8 cellular contexts compared by ENCODE assay signal in the genomic region with DNA sequence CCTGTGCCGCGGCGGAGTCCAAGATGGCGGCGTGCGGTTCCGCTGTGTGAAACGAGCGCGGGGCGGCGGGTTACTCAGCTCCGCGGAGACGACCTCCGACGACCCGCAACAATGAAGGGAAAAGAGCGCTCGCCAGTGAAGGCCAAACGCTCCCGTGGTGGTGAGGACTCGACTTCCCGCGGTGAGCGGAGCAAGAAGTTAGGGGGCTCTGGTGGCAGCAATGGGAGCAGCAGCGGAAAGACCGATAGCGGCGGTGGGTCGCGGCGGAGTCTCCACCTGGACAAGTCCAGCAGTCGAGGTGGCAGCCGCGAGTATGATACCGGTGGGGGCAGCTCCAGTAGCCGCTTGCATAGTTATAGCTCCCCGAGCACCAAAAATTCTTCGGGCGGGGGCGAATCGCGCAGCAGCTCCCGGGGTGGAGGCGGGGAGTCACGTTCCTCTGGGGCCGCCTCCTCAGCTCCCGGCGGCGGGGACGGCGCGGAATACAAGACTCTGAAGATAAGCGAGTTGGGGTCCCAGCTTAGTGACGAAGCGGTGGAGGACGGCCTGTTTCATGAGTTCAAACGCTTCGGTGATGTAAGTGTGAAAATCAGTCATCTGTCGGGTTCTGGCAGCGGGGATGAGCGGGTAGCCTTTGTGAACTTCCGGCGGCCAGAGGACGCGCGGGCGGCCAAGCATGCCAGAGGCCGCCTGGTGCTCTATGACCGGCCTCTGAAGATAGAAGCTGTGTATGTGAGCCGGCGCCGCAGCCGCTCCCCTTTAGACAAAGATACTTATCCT. TPM values are rescaled to one million over a fixed set of nuclear protein-coding genes. Genes with fewer than 3 reads are reported as not detected.
A peak's percentile ranks its signal among the peaks of the same experiment; 100 is the strongest.
DNase-seq lines count a peak whose midpoint lies in the region; ATAC-seq and TF ChIP-seq lines count a peak whose summit lies in the region.

No MANE protein-coding gene starts in this region.

- H3K4me1 ChIP-seq in iPS-20b (ENCODE audit: insufficient read depth, low read length) = peaks cover 29% of the 10 kb centered on the region

- no peaks in the 10 kb centered on the region for H3K9me3 ChIP-seq in iPS-20b (ENCODE audit: insufficient read depth, low read depth, low read length)

- peak overlapping the region; percentile 97 for H3K4me3 ChIP-seq in astrocyte of the spinal cord (ENCODE audit: low read depth, low read length)
- peak overlapping the region; percentile 86 for H3K4me3 ChIP-seq in iPS-20b (ENCODE audit: low read length)

- in situ Hi-C loops in SK-MEL-5 (cut with HindIII; ENCODE audit: low pct_unique_long_range_greater_than_20kb, low sequenced_read_pairs) (no loop called here), astrocyte of the spinal cord (cut with HindIII; ENCODE audit: low sequenced_read_pairs) (no loop called here)

- H3K9ac ChIP-seq in iPS-20b (ENCODE audit: low read depth, low read length) = peak overlapping the region; percentile 89

- peak; percentile 57 for TF ChIP-seq CTCF in astrocyte of the spinal cord (IDR thresholded peaks at IDR 0.05; ENCODE audit: low read depth, low read length)

- DNase-seq in ELR (ENCODE audit: low read depth) (peak; percentile 71), SK-MEL-5 (ENCODE audit: low read depth, low spot score) (peak; percentile 20), astrocyte of the spinal cord (ENCODE audit: low read depth, low spot score) (peak; percentile 45)
- DNase-seq in stimulated activated CD4-positive, alpha-beta T cell treated with anti-CD3 and anti-CD28 coated beads, Interleukin-15, amount 100 ng/mL, for 24 hours = peak; percentile 67

- H3K27ac ChIP-seq in iPS-20b (ENCODE audit: low read length) = peak overlapping the region; percentile 68

- H3K36me3 ChIP-seq in iPS-20b (ENCODE audit: insufficient read depth, low read depth, low read length) = peaks cover 45% of the 10 kb centered on the region

- ATAC-seq in HG03045 (IDR thresholded peaks at IDR 0.05; ENCODE audit: unreplicated experiment) (peak; percentile 1), HG03097 (IDR thresholded peaks at IDR 0.05; ENCODE audit: low FRiP score, unreplicated experiment) (no peak), HG03520 (IDR thresholded peaks at IDR 0.05; ENCODE audit: unreplicated experiment) (no peak)

- H3K27me3 ChIP-seq in iPS-20b (ENCODE audit: insufficient read depth, low read length) = no peaks in the 10 kb centered on the region

RNA-seq across cellular contexts. Expression of a gene that starts 0.4 kb away (rescaled TPM):
- 21.8 and 24.1 TPM in 2 replicates for total RNA-seq in SK-MEL-5 (2014; rRNA removed; shearing (Covaris generic))
- polyA plus RNA-seq in SK-MEL-5 (2015; cell fraction: cytosol; rRNA removed) = 11.1 and 15.2 TPM in 2 replicates
- 27.0 and 35.0 TPM in 2 replicates for polyA plus RNA-seq in SK-MEL-5 (2015; cell fraction: nucleus; rRNA removed)

RNA-seq across cellular contexts. Expression of a gene that starts 51.2 kb away (rescaled TPM):
- 93.4 and 93.8 TPM in 2 replicates for total RNA-seq in SK-MEL-5 (2014; rRNA removed; shearing (Covaris generic))
- 40.3 and 51.7 TPM in 2 replicates for polyA plus RNA-seq in SK-MEL-5 (2015; cell fraction: cytosol; rRNA removed)
- 19.2 and 19.6 TPM in 2 replicates for polyA plus RNA-seq in SK-MEL-5 (2015; cell fraction: nucleus; rRNA removed)

Comparison
In these comparisons a context has a peak if more than half of its experiments do, and no peak if none do; other contexts are left out.
1. DNase-seq: peak in every context shown above with its lines; median percentile 71 in ELR; 67 in stimulated activated CD4-positive, alpha-beta T cell treated with anti-CD3 and anti-CD28 coated beads, Interleukin-15, amount 100 ng/mL, for 24 hours; 45 in astrocyte of the spinal cord; 20 in SK-MEL-5.